Comparison of ENCODE assay signal across 9 cellular contexts in the genomic region with DNA sequence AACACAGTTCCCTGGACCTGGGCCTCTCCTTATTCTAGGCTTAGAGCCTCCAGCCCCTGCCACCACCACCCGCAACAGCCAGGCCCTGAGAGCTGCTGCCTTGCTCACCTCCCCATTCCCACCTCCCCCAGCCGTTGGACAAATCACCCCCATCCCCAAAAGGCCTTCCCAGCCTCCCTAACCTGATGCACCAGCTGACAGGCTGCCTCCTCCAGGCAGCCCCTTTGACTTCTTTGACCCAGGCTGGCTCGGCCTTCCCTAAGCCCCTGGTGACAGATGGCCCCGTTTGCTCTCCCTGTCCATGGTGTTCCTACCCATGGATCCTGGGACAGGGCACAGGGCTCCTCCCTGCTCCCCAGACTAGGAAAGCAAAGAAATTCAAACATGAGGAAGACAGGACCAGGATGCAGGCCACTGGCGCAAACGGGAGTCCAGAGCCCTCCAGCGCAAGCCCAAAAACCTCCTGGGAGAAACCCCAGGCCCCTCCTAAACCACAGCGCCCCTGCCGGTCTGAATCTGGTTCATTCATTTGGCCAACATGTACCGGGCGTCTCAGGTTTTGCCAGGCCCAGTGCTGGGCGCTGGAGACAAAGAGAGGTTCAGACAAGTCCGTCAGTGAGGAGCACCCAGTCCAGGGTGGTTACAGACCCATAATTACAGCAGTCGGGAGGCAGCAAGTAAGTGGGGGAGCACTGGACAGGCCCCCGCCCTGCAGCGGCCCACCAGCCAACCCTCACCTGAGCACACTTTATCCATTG. TPM values are rescaled to one million over a fixed set of nuclear protein-coding genes. Genes with fewer than 3 reads are reported as not detected.
DNase-seq lines count a peak whose midpoint lies in the region; ATAC-seq and TF ChIP-seq lines count a peak whose summit lies in the region.
"Had no signal": no experiment of that assay in that cellular context is flagged by ENCODE, and none has a peak within 500 bp of the region (broad histone marks: within the 10 kb centered on the region; RNA-seq: fewer than 3 reads in every experiment).

No MANE protein-coding gene starts in this region.

- peaks cover 2% of the 10 kb centered on the region for H3K36me3 Mint-ChIP-seq in activated CD4-positive, alpha-beta T cell treated with anti-CD3 and anti-CD28 coated beads for 36 hours (ENCODE audit: low read depth)
- H3K36me3 Mint-ChIP-seq in activated CD4-positive, alpha-beta memory T cell treated with anti-CD3 and anti-CD28 coated beads, Interleukin-2, amount 10 ng/mL, durations not matched to agents 7 days and 5 days (ENCODE audit: low read depth) = peaks cover 4% of the 10 kb centered on the region

- peak overlapping the region; percentile 41 to 83 for H3K9ac ChIP-seq in stomach smooth muscle (ENCODE audit: low read length in 2 of 2)

- no peak for ATAC-seq in activated CD4-positive, alpha-beta T cell treated with anti-CD3 and anti-CD28 coated beads for 36 hours
- no peak for ATAC-seq in right cardiac atrium

- no peak overlapping the region for H3K27ac ChIP-seq in stomach smooth muscle (ENCODE audit: low read length)
- H3K27ac ChIP-seq in right cardiac atrium (ENCODE audit: low read length) = no peak overlapping the region
- no peak overlapping the region for H3K27ac ChIP-seq in sigmoid colon

- no peak for DNase-seq in activated CD4-positive, alpha-beta T cell treated with anti-CD3 and anti-CD28 coated beads for 36 hours
- DNase-seq in activated CD4-positive, alpha-beta T cell treated with anti-CD3 and anti-CD28 coated beads for 48 hours = no peak
- no peak for DNase-seq in activated CD4-positive, alpha-beta memory T cell treated with anti-CD3 and anti-CD28 coated beads, Interleukin-2, amount 10 ng/mL, durations not matched to agents 7 days and 5 days
- no peak for DNase-seq in right cardiac atrium
- DNase-seq in sigmoid colon = no peak
- no peak for DNase-seq in erythroblast (lab: John Stamatoyannopoulos, UW)
- DNase-seq: HCEC 1CT had no signal

- 82% methylated on average over 16 of the region's 16 CpGs for WGBS in right cardiac atrium
- 84 to 90% methylated on average over 16 of the region's 16 CpGs for WGBS in sigmoid colon, 2 donors

- peak overlapping the region; percentile 61; the same call in 1 of the 2 replicates for H3K4me3 ChIP-seq in iPS-18c (ENCODE audit: insufficient read depth, low read depth, low read length)
- peak overlapping the region in 1 of 2 donors; percentile 86 for H3K4me3 ChIP-seq in stomach smooth muscle (ENCODE audit: low read length in 2 of 2)
- H3K4me3 ChIP-seq in right cardiac atrium (ENCODE audit: low read length) = no peak overlapping the region
- no peak overlapping the region for H3K4me3 ChIP-seq in sigmoid colon

- H3K4me3 Mint-ChIP-seq in activated CD4-positive, alpha-beta T cell treated with anti-CD3 and anti-CD28 coated beads for 36 hours = peak overlapping the region; percentile 83
- H3K4me3 Mint-ChIP-seq in activated CD4-positive, alpha-beta memory T cell treated with anti-CD3 and anti-CD28 coated beads, Interleukin-2, amount 10 ng/mL, durations not matched to agents 7 days and 5 days = peak overlapping the region; percentile 86

- H3K27ac Mint-ChIP-seq in activated CD4-positive, alpha-beta T cell treated with anti-CD3 and anti-CD28 coated beads for 36 hours = no peak overlapping the region
- H3K27ac Mint-ChIP-seq in activated CD4-positive, alpha-beta memory T cell treated with anti-CD3 and anti-CD28 coated beads, Interleukin-2, amount 10 ng/mL, durations not matched to agents 7 days and 5 days = no peak overlapping the region

- H3K4me1 Mint-ChIP-seq in activated CD4-positive, alpha-beta T cell treated with anti-CD3 and anti-CD28 coated beads for 36 hours = peaks cover 34% of the 10 kb centered on the region
- H3K4me1 Mint-ChIP-seq in activated CD4-positive, alpha-beta memory T cell treated with anti-CD3 and anti-CD28 coated beads, Interleukin-2, amount 10 ng/mL, durations not matched to agents 7 days and 5 days = peaks cover 40% of the 10 kb centered on the region

- H3K4me1 ChIP-seq in stomach smooth muscle (ENCODE audit: control insufficient read depth, insufficient read depth, low read length) (peaks cover 56% of the 10 kb centered on the region), right cardiac atrium (ENCODE audit: control insufficient read depth, insufficient read depth, low read length) (peaks cover 12% of the 10 kb centered on the region), sigmoid colon (peaks cover 0 to 57% (median 52%) of the 10 kb centered on the region in 4 donors)

- intact Hi-C loops in activated CD4-positive, alpha-beta T cell treated with anti-CD3 and anti-CD28 coated beads for 36 hours (cut with DNase I, micrococcal nuclease) = no loop called here
- intact Hi-C loops in right cardiac atrium (cut with DNase I) (loop anchor here in 1 of 4 donors (5.0 kb wide), 1 partner anchor 36 kb away; no protein-coding TSS in a partner anchor), sigmoid colon (cut with DNase I) (no loop called here)

- no peaks in the 10 kb centered on the region for H3K9me3 Mint-ChIP-seq in activated CD4-positive, alpha-beta T cell treated with anti-CD3 and anti-CD28 coated beads for 36 hours (ENCODE audit: low read depth)
- no peaks in the 10 kb centered on the region for H3K9me3 Mint-ChIP-seq in activated CD4-positive, alpha-beta memory T cell treated with anti-CD3 and anti-CD28 coated beads, Interleukin-2, amount 10 ng/mL, durations not matched to agents 7 days and 5 days

- POLR2A ChIA-PET in activated CD4-positive, alpha-beta T cell treated with anti-CD3 and anti-CD28 coated beads for 36 hours (lab: Charles Lee) = no interaction called here
- POLR2A ChIA-PET in activated CD4-positive, alpha-beta memory T cell treated with anti-CD3 and anti-CD28 coated beads, Interleukin-2, amount 10 ng/mL, durations not matched to agents 7 days and 5 days (lab: Charles Lee) = interaction anchor here (0.8 to 1.0 kb wide), 2 partner anchors 11 to 41 kb away, joined by 3 read pairs; no protein-coding TSS in a partner anchor

- H3K27me3 ChIP-seq in stomach smooth muscle (ENCODE audit: control insufficient read depth in 1 of 2, insufficient read depth in 2 of 2, low read length in 2 of 2) = no peaks in the 10 kb centered on the region
- H3K27me3 ChIP-seq in right cardiac atrium (ENCODE audit: control insufficient read depth, insufficient read depth) = no peaks in the 10 kb centered on the region
- no peaks in the 10 kb centered on the region for H3K27me3 ChIP-seq in sigmoid colon

- peaks cover 3 to 11% of the 10 kb centered on the region in 2 donors for H3K36me3 ChIP-seq in stomach smooth muscle (ENCODE audit: control insufficient read depth in 2 of 2, insufficient read depth in 2 of 2, low read length in 2 of 2)
- H3K36me3 ChIP-seq in sigmoid colon = peaks cover 4 to 37% (median 20%) of the 10 kb centered on the region in 4 donors

- H3K27me3 Mint-ChIP-seq in activated CD4-positive, alpha-beta T cell treated with anti-CD3 and anti-CD28 coated beads for 36 hours = no peaks in the 10 kb centered on the region
- H3K27me3 Mint-ChIP-seq in activated CD4-positive, alpha-beta memory T cell treated with anti-CD3 and anti-CD28 coated beads, Interleukin-2, amount 10 ng/mL, durations not matched to agents 7 days and 5 days = peaks cover 4% of the 10 kb centered on the region

- H3K9me3 ChIP-seq in iPS-18c (ENCODE audit: control insufficient read depth, insufficient read depth, low read length) (no peaks in the 10 kb centered on the region), stomach smooth muscle (ENCODE audit: control insufficient read depth in 2 of 2, low read length in 2 of 2) (no peaks in the 10 kb centered on the region), right cardiac atrium (ENCODE audit: control insufficient read depth, low read length) (no peaks in the 10 kb centered on the region), sigmoid colon (no peaks in the 10 kb centered on the region)

- no peak for TF ChIP-seq POLR2A in sigmoid colon (IDR thresholded peaks at IDR 0.05)
- TF ChIP-seq POLR2A in erythroblast (IDR thresholded peaks at IDR 0.05; ENCODE audit: low read length) = no peak

- TF ChIP-seq EP300 in sigmoid colon (IDR thresholded peaks at IDR 0.05) = no peak

- CTCF ChIA-PET in activated CD4-positive, alpha-beta T cell treated with anti-CD3 and anti-CD28 coated beads for 36 hours (lab: Charles Lee) = interaction anchor here (1.8 kb wide), 1 partner anchor 25 kb away, joined by 11 read pairs; no protein-coding TSS in a partner anchor
- CTCF ChIA-PET in activated CD4-positive, alpha-beta memory T cell treated with anti-CD3 and anti-CD28 coated beads, Interleukin-2, amount 10 ng/mL, durations not matched to agents 7 days and 5 days (lab: Charles Lee) = interaction anchor here (1.7 kb wide), 1 partner anchor 33 kb away, joined by 7 read pairs; no protein-coding TSS in a partner anchor

- no peak for TF ChIP-seq CTCF in sigmoid colon (IDR thresholded peaks at IDR 0.05)

RNA-seq across cellular contexts. Expression of a gene that starts 2.4 kb away (rescaled TPM):
- 100 to 1,000 TPM; 110 to 126 TPM for total RNA-seq in activated CD4-positive, alpha-beta T cell treated with anti-CD3 and anti-CD28 coated beads for 36 hours
- 100 to 1,000 TPM; 157 to 162 TPM for total RNA-seq in activated CD4-positive, alpha-beta memory T cell treated with anti-CD3 and anti-CD28 coated beads, Interleukin-2, amount 10 ng/mL, durations not matched to agents 7 days and 5 days
- 100 to 1,000 TPM; 120 to 154 (median 126) TPM for total RNA-seq in right cardiac atrium
- 101 TPM for polyA plus RNA-seq in right cardiac atrium
- 100 to 1,000 TPM; 109 to 180 (median 126) TPM for total RNA-seq in sigmoid colon
- polyA plus RNA-seq in sigmoid colon = 100 to 1,000 TPM in 2 of 3 donors, 10 to 100 TPM in 1; 86.2 to 116 (median 102) TPM

RNA-seq across cellular contexts. Expression of a gene that starts 7.8 kb away (rescaled TPM):
- 1 to 10 TPM; 1.5 to 2.0 TPM for total RNA-seq in activated CD4-positive, alpha-beta T cell treated with anti-CD3 and anti-CD28 coated beads for 36 hours
- total RNA-seq in activated CD4-positive, alpha-beta memory T cell treated with anti-CD3 and anti-CD28 coated beads, Interleukin-2, amount 10 ng/mL, durations not matched to agents 7 days and 5 days = 1 to 10 TPM; 4.9 to 5.5 TPM
- 1 to 10 TPM; 6.0 to 7.7 (median 6.6) TPM for total RNA-seq in right cardiac atrium
- 5.3 TPM for polyA plus RNA-seq in right cardiac atrium
- 1 to 10 TPM; 1.5 to 5.3 (median 3.5) TPM for total RNA-seq in sigmoid colon
- polyA plus RNA-seq in sigmoid colon = 1 to 10 TPM; 4.2 to 5.5 (median 4.6) TPM

RNA-seq across cellular contexts. Expression of a gene that starts 40.2 kb away (rescaled TPM):
- total RNA-seq in activated CD4-positive, alpha-beta T cell treated with anti-CD3 and anti-CD28 coated beads for 36 hours = 10 to 100 TPM; 47.1 to 97.1 TPM
- 10 to 100 TPM; 87.0 to 96.2 TPM for total RNA-seq in activated CD4-positive, alpha-beta memory T cell treated with anti-CD3 and anti-CD28 coated beads, Interleukin-2, amount 10 ng/mL, durations not matched to agents 7 days and 5 days
- total RNA-seq in right cardiac atrium = 10 to 100 TPM; 74.6 to 88.5 (median 85.1) TPM
- polyA plus RNA-seq in right cardiac atrium = 201 TPM
- 100 to 1,000 TPM; 235 to 512 (median 367) TPM for total RNA-seq in sigmoid colon
- 100 to 1,000 TPM; 124 to 227 (median 200) TPM for polyA plus RNA-seq in sigmoid colon
